9 cellular contexts compared by ENCODE assay signal in genomic region chr13:20489185-20489820, GRCh38. TPM values are rescaled to one million over a fixed set of nuclear protein-coding genes. Genes with fewer than 3 reads are reported as not detected.
DNase-seq lines count a peak whose midpoint lies in the region; ATAC-seq and TF ChIP-seq lines count a peak whose summit lies in the region.
"Had no signal": no experiment of that assay in that cellular context is flagged by ENCODE, and none has a peak within 500 bp of the region (broad histone marks: within the 10 kb centered on the region; RNA-seq: fewer than 3 reads in every experiment).

No MANE protein-coding gene starts in this region.

- H3K27me3 Mint-ChIP-seq in T-helper 17 cell = no peaks in the 10 kb centered on the region

- peaks cover 4% of the 10 kb centered on the region for H3K36me3 Mint-ChIP-seq in T-helper 17 cell (ENCODE audit: low read depth)

- H3K4me2 ChIP-seq in mesenchymal stem cell (ENCODE audit: low read length, poor library complexity, severe bottlenecking) = no peak overlapping the region
- H3K4me2 ChIP-seq: GM23338 had no signal

- no peaks in the 10 kb centered on the region for H3K79me1 ChIP-seq in mesenchymal stem cell (replicated peaks; ENCODE audit: low read length, poor library complexity, severe bottlenecking)

- WGBS in mesenchymal stem cell = 57% methylated on average over 4 of the region's 4 CpGs
- WGBS in suprapubic skin = 96% methylated on average over 4 of the region's 4 CpGs

- no peak for TF ChIP-seq EP300 in suprapubic skin (IDR thresholded peaks at IDR 0.05)

- no peak overlapping the region for H3K18ac ChIP-seq in mesenchymal stem cell (ENCODE audit: low read depth in 1 of 2, low read length in 2 of 2)

- no peak for TF ChIP-seq POLR2A in suprapubic skin (IDR thresholded peaks at IDR 0.05)

- no peaks in the 10 kb centered on the region for H3K9me3 ChIP-seq in T-helper 17 cell (ENCODE audit: control insufficient read depth, low read length, poor library complexity, severe bottlenecking)
- H3K9me3 ChIP-seq in mesenchymal stem cell (ENCODE audit: control insufficient read depth, low read length) = no peaks in the 10 kb centered on the region
- no peaks in the 10 kb centered on the region for H3K9me3 ChIP-seq in suprapubic skin

- H3K14ac ChIP-seq in mesenchymal stem cell (ENCODE audit: low read length in 2 of 2) = no peak overlapping the region

- H3K4me3 ChIP-seq in mesenchymal stem cell (ENCODE audit: insufficient read depth in 1 of 2, low read depth in 1 of 2, low read length in 2 of 2) (no peak overlapping the region), suprapubic skin (no peak overlapping the region)
- H3K4me3 ChIP-seq: GM23338 had no signal

- no peak overlapping the region for H2BK5ac ChIP-seq in mesenchymal stem cell (ENCODE audit: low read depth, low read length, poor library complexity, severe bottlenecking)

- ATAC-seq in HG03354 (IDR thresholded peaks at IDR 0.05; ENCODE audit: poor library complexity, severe bottlenecking, unreplicated experiment) (peak; percentile 69), T-helper 17 cell (peak; percentile 79)

- no peak overlapping the region for H3K4me3 Mint-ChIP-seq in T-helper 17 cell
- H3K4me3 Mint-ChIP-seq: GM23338 had no signal

- no peak overlapping the region for H4K91ac ChIP-seq in mesenchymal stem cell (ENCODE audit: low read length)

- peak in 1 of 2 donors; percentile 29 for TF ChIP-seq CTCF in suprapubic skin (IDR thresholded peaks at IDR 0.05)

- H2BK12ac ChIP-seq in mesenchymal stem cell (ENCODE audit: low read length in 2 of 2) = no peak overlapping the region

- H3K27me3 ChIP-seq in mesenchymal stem cell (ENCODE audit: control insufficient read depth in 1 of 2, insufficient read depth in 1 of 2, low read length in 2 of 2) (no peaks in the 10 kb centered on the region), suprapubic skin (no peaks in the 10 kb centered on the region)

- no peak overlapping the region for H3K23ac ChIP-seq in mesenchymal stem cell (ENCODE audit: low read length in 2 of 2)

- H3K4me1 Mint-ChIP-seq in T-helper 17 cell = peaks cover 8% of the 10 kb centered on the region

- peaks cover 0 to 4% of the 10 kb centered on the region in 2 experiments for H3K36me3 ChIP-seq in mesenchymal stem cell (ENCODE audit: control insufficient read depth in 1 of 2, insufficient read depth in 2 of 2, low read depth in 1 of 2, low read length in 2 of 2)
- no peaks in the 10 kb centered on the region for H3K36me3 ChIP-seq in suprapubic skin

- H2BK120ac ChIP-seq in mesenchymal stem cell (ENCODE audit: low read depth, low read length) = no peak overlapping the region

- no peak overlapping the region for H4K8ac ChIP-seq in mesenchymal stem cell (ENCODE audit: low read length)

- H3K4me1 ChIP-seq in mesenchymal stem cell (ENCODE audit: control insufficient read depth, insufficient read depth, low read depth, low read length) = no peaks in the 10 kb centered on the region
- no peaks in the 10 kb centered on the region for H3K4me1 ChIP-seq in suprapubic skin

- H3K27ac ChIP-seq in mesenchymal stem cell (ENCODE audit: low read length, poor library complexity, severe bottlenecking) (no peak overlapping the region), suprapubic skin (no peak overlapping the region)

- peak; percentile 21 for DNase-seq in DMS79 treated with DMSO at 0.1 percent for 48 hours (lab: John Stamatoyannopoulos, UW)
- no peak for DNase-seq in DMS79 (lab: John Stamatoyannopoulos, UW)
- peak in 2 of 3 donors; percentile 19 to 33 for DNase-seq in T-helper 17 cell
- DNase-seq in mesenchymal stem cell = peak; percentile 46
- DNase-seq in Kasumi-1 (lab: John Stamatoyannopoulos, UW) = no peak
- DNase-seq in suprapubic skin (ENCODE audit: low spot score in 2 of 2) = no peak
- no peak for DNase-seq in NAMALWA (ENCODE audit: low spot score)

- peak overlapping the region; percentile 37 for H3K27ac Mint-ChIP-seq in T-helper 17 cell
- H3K27ac Mint-ChIP-seq: GM23338 had no signal

- no peak overlapping the region for H3K9ac ChIP-seq in mesenchymal stem cell (ENCODE audit: low read length)

- H3K4ac ChIP-seq in mesenchymal stem cell (ENCODE audit: low read depth in 1 of 2, low read length in 2 of 2) = no peak overlapping the region

- no peak overlapping the region for H2BK15ac ChIP-seq in mesenchymal stem cell (ENCODE audit: low read depth, poor library complexity, severe bottlenecking)

- H2AK5ac ChIP-seq in mesenchymal stem cell (ENCODE audit: low read length, severe bottlenecking) = no peak overlapping the region

- H2AFZ ChIP-seq in mesenchymal stem cell (ENCODE audit: low read depth, low read length) = no peak overlapping the region
- H2AFZ ChIP-seq: GM23338 had no signal

RNA-seq across cellular contexts. Expression of gene CRYL1, which starts 36.4 kb away (rescaled TPM):
- total RNA-seq in T-helper 17 cell = 10 to 100 TPM; 17.1 to 18.1 TPM
- polyA plus RNA-seq in mesenchymal stem cell (2013, experiment 1 of 2) = 5.0 TPM
- polyA plus RNA-seq in mesenchymal stem cell (2013, experiment 2 of 2) = 4.7 TPM
- total RNA-seq in suprapubic skin = 10 to 100 TPM; 15.9 to 20.1 (median 18.4) TPM

Comparison
In these comparisons a context has a peak if more than half of its experiments do, and no peak if none do; other contexts are left out.
1. DNase-seq: peak in DMS79 treated with DMSO at 0.1 percent for 48 hours (single experiment), T-helper 17 cell (2 of 3) and mesenchymal stem cell (single experiment); none in DMS79 (single experiment), Kasumi-1 (0 of 2), suprapubic skin (0 of 2) and NAMALWA (single experiment).